ENCODE assay signal across 3 cellular contexts in genomic region chrX:154468217-154468616, GRCh38.
"Had no signal": no experiment of that assay in that cellular context is flagged by ENCODE, and none has a peak within 500 bp of the region (broad histone marks: within the 10 kb centered on the region; RNA-seq: fewer than 3 reads in every experiment).

No MANE protein-coding gene starts in this region.

- ATAC-seq: GM12878 had no signal

- H3K4me3 ChIP-seq: GM12878 had no signal

- DNase-seq: GDM1, GF-D8 had no signal
